26 cellular contexts compared by ENCODE assay signal in genomic region chr9:80586786-80587185, GRCh38.
"Had no signal": no experiment of that assay in that cellular context is flagged by ENCODE, and none has a peak within 500 bp of the region (broad histone marks: within the 10 kb centered on the region; RNA-seq: fewer than 3 reads in every experiment).

No MANE protein-coding gene starts in this region.

- H3K36me3 Mint-ChIP-seq: mesothelial cell of epicardium; natural killer cell treated with Interleukin-12 subunit alpha and Interleukin-12 subunit beta and Interleukin-15 and Interleukin-18, amount 100 ng/mL, for 72 hours; neural progenitor cell; stimulated activated effector memory CD8-positive, alpha-beta T cell treated with anti-CD3 and anti-CD28 coated beads, Interleukin-12 subunit alpha, Interleukin-12 subunit beta, amount 100 ng/mL, for 72 hours had no signal

- H3K4me2 ChIP-seq: neural progenitor cell had no signal

- H3K27ac ChIP-seq: epithelial cell of prostate, gastrocnemius medialis, neural progenitor cell, prostate gland, right atrium auricular region, sigmoid colon, stomach, thyroid gland, vagina had no signal

- H3K4me1 Mint-ChIP-seq: naive B cell; stimulated activated effector memory CD8-positive, alpha-beta T cell treated with anti-CD3 and anti-CD28 coated beads, Interleukin-12 subunit alpha, Interleukin-12 subunit beta, amount 100 ng/mL, for 72 hours had no signal

- H3K9ac ChIP-seq: neural progenitor cell had no signal

- H3K4me1 ChIP-seq: gastrocnemius medialis, neural progenitor cell, prostate gland, right atrium auricular region, sigmoid colon, stomach, thyroid gland, vagina had no signal

- H3K4me3 Mint-ChIP-seq: dendritic cell treated with granulocyte-macrophage colony-stimulating factor and Interleukin-4, amounts not matched to agents 40 ng/mL and 50 ng/mL, for 4 days; endodermal cell; memory B cell; mesothelial cell of epicardium; naive B cell; natural killer cell treated with Interleukin-12 subunit alpha and Interleukin-12 subunit beta and Interleukin-15 and Interleukin-18, amount 100 ng/mL, for 72 hours; neural progenitor cell; stimulated activated effector memory CD8-positive, alpha-beta T cell treated with anti-CD3 and anti-CD28 coated beads, Interleukin-12 subunit alpha, Interleukin-12 subunit beta, amount 100 ng/mL, for 72 hours had no signal

- H3K9me3 Mint-ChIP-seq: memory B cell, mesothelial cell of epicardium, naive B cell, neural progenitor cell had no signal

- H3K27me3 Mint-ChIP-seq: dendritic cell treated with granulocyte-macrophage colony-stimulating factor and Interleukin-4, amounts not matched to agents 40 ng/mL and 50 ng/mL, for 4 days; memory B cell; natural killer cell treated with Interleukin-12 subunit alpha and Interleukin-12 subunit beta and Interleukin-15 and Interleukin-18, amount 100 ng/mL, for 72 hours had no signal

- H3K4me3 ChIP-seq: gastrocnemius medialis, lung, mucosa of descending colon, neural progenitor cell, prostate gland, right atrium auricular region, sigmoid colon, stomach, thyroid gland, vagina had no signal

- H3K9me3 ChIP-seq: gastrocnemius medialis, mucosa of descending colon, prostate gland, right atrium auricular region, sigmoid colon, stomach, thyroid gland, vagina had no signal

- H3K27ac Mint-ChIP-seq: dendritic cell treated with granulocyte-macrophage colony-stimulating factor and Interleukin-4, amounts not matched to agents 40 ng/mL and 50 ng/mL, for 4 days; endodermal cell; memory B cell; mesothelial cell of epicardium; naive B cell; natural killer cell treated with Interleukin-12 subunit alpha and Interleukin-12 subunit beta and Interleukin-15 and Interleukin-18, amount 100 ng/mL, for 72 hours; neural progenitor cell; stimulated activated effector memory CD8-positive, alpha-beta T cell treated with anti-CD3 and anti-CD28 coated beads, Interleukin-12 subunit alpha, Interleukin-12 subunit beta, amount 100 ng/mL, for 72 hours had no signal

- H3K36me3 ChIP-seq: gastrocnemius medialis, neural progenitor cell, prostate gland, right atrium auricular region, sigmoid colon, stomach, thyroid gland, vagina had no signal

- H3K27me3 ChIP-seq: gastrocnemius medialis, neural progenitor cell, right atrium auricular region, sigmoid colon, stomach, thyroid gland, vagina had no signal

- DNase-seq: effector CD8-positive, alpha-beta T cell; endodermal cell; foreskin fibroblast; gastrocnemius medialis; head of caudate nucleus; mucosa of descending colon; naive B cell; nucleus accumbens; sigmoid colon; stimulated activated CD4-positive, alpha-beta T cell treated with anti-CD3 and anti-CD28 coated beads, Interleukin-2, amount 100 ng/mL, for 24 hours; stimulated activated CD4-positive, alpha-beta T cell treated with anti-CD3 and anti-CD28 coated beads, Interleukin-4, amount 100 ng/mL, for 24 hours; stimulated activated naive CD4-positive, alpha-beta T cell treated with Interleukin-2 at 50 U/mL for 16 hours; stomach; thyroid gland; trophoblast cell had no signal
